In the genomic region with DNA sequence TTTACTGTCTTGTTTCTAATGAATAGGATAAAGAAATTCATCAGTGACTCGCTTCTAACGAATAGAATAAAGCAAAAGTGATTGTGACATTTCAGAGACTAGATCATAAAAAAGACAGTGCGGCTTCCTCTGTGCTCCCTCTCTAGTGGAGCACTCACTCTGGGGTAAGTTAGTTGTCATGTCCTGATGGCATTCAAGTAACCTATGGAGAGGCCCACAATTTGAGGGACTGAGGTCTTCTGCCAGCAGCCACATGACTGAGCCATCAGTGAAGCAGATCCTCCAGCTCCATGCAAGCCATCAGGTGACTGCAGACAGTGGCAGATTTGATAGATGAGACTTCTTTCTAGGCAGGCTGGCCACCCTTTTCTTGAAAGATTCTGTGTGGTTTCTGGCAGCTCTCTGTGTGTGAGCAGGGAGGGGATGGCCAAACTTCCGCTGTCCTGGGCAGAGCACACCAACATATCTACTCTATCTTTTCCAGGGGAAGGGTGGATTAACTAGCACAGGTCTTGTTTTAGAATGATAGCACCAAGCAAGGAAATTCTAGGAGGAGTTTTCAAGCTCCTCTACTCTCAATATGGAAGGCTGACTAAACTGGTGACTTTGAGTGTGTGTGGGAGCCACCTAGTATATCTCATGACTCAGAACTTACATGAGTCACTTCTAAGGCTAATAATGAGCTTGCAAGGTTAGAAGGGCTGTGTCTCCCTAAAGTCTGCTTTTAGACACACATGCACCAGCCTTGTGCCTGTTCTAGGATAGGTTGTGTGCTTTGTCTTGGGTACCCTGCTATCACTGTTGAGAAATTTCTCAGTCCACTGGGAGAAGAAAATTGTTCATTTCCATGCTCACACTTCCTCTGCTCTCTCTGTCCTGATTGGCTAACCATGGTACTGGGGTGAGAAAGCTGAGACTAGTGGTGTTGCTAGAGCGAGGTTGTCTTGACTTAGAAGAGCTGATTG, we compare ENCODE assay signal across 9 cellular contexts.
DNase-seq lines count a peak whose midpoint lies in the region; ATAC-seq, FAIRE-seq and TF ChIP-seq lines count a peak whose summit lies in the region.
"Had no signal": no experiment of that assay in that cellular context is flagged by ENCODE, and none has a peak within 500 bp of the region (broad histone marks: within the 10 kb centered on the region; RNA-seq: fewer than 3 reads in every experiment).

No MANE protein-coding gene starts in this region.

- no peaks in the 10 kb centered on the region for H3K9me3 ChIP-seq in testis

- TF ChIP-seq POLR2A in testis (IDR thresholded peaks at IDR 0.05) = no peak

- 76 to 81% methylated on average over 3 to 5 of the region's 5 CpGs for WGBS in testis, 2 donors

- H3K36me3 Mint-ChIP-seq in natural killer cell treated with Interleukin-12 subunit alpha and Interleukin-12 subunit beta and Interleukin-15 and Interleukin-18, amount 100 ng/mL, for 72 hours = peaks cover 5% of the 10 kb centered on the region
- no peaks in the 10 kb centered on the region for H3K36me3 Mint-ChIP-seq in natural killer cell
- no peaks in the 10 kb centered on the region for H3K36me3 Mint-ChIP-seq in chondrocyte (ENCODE audit: low read depth)

- H3K4me3 Mint-ChIP-seq in natural killer cell treated with Interleukin-12 subunit alpha and Interleukin-12 subunit beta and Interleukin-15 and Interleukin-18, amount 100 ng/mL, for 72 hours = no peak overlapping the region
- no peak overlapping the region for H3K4me3 Mint-ChIP-seq in natural killer cell
- no peak overlapping the region for H3K4me3 Mint-ChIP-seq in chondrocyte (ENCODE audit: unreplicated experiment)

- ATAC-seq in natural killer cell treated with Interleukin-12 subunit alpha and Interleukin-12 subunit beta and Interleukin-15 and Interleukin-18, amount 100 ng/mL, for 72 hours = peak; percentile 76 to 92
- ATAC-seq in natural killer cell = no peak
- ATAC-seq in HG02943 (IDR thresholded peaks at IDR 0.05; ENCODE audit: low read depth, unreplicated experiment) = peak; percentile 66

- no peak overlapping the region for H3K27ac ChIP-seq in testis

- no peaks in the 10 kb centered on the region for H3K27me3 ChIP-seq in testis

- H3K4me3 ChIP-seq in testis = no peak overlapping the region

- H3K36me3 ChIP-seq in testis (ENCODE audit: low read depth, missing control alignments) = no peaks in the 10 kb centered on the region

- no peaks in the 10 kb centered on the region for H3K9me3 Mint-ChIP-seq in natural killer cell treated with Interleukin-12 subunit alpha and Interleukin-12 subunit beta and Interleukin-15 and Interleukin-18, amount 100 ng/mL, for 72 hours
- no peaks in the 10 kb centered on the region for H3K9me3 Mint-ChIP-seq in natural killer cell
- peaks cover 3% of the 10 kb centered on the region for H3K9me3 Mint-ChIP-seq in chondrocyte (ENCODE audit: low read depth)

- peak; percentile 99 for FAIRE-seq in RCC 7860 (lab: Jason Lieb, UNC)

- H3K27ac Mint-ChIP-seq in natural killer cell treated with Interleukin-12 subunit alpha and Interleukin-12 subunit beta and Interleukin-15 and Interleukin-18, amount 100 ng/mL, for 72 hours = no peak overlapping the region
- H3K27ac Mint-ChIP-seq in natural killer cell = no peak overlapping the region
- no peak overlapping the region for H3K27ac Mint-ChIP-seq in chondrocyte (ENCODE audit: unreplicated experiment)

- TF ChIP-seq CTCF in natural killer cell (IDR thresholded peaks at IDR 0.05) (no peak), chondrocyte (IDR thresholded peaks at IDR 0.05) (no peak), testis (IDR thresholded peaks at IDR 0.05) (no peak)

- H3K27me3 Mint-ChIP-seq in natural killer cell treated with Interleukin-12 subunit alpha and Interleukin-12 subunit beta and Interleukin-15 and Interleukin-18, amount 100 ng/mL, for 72 hours = peaks cover 0 to 5% of the 10 kb centered on the region in 2 donors
- H3K27me3 Mint-ChIP-seq in natural killer cell (ENCODE audit: low read depth in 2 of 2) = no peaks in the 10 kb centered on the region
- no peaks in the 10 kb centered on the region for H3K27me3 Mint-ChIP-seq in chondrocyte (ENCODE audit: low read depth)

- intact Hi-C loops in natural killer cell (cut with micrococcal nuclease) (no loop called here), testis (cut with DNase I; ENCODE audit: low total_unique reads) (no loop called here)

- DNase-seq in natural killer cell treated with Interleukin-12 subunit alpha and Interleukin-12 subunit beta and Interleukin-15 and Interleukin-18, amount 100 ng/mL, for 72 hours (ENCODE audit: low spot score) = no peak
- DNase-seq in natural killer cell = no peak
- DNase-seq in RCC 7860 (ENCODE audit: low spot score) = peak; percentile 87
- DNase-seq in islet precursor cell = peak; percentile 52
- no peak for DNase-seq in chondrocyte (ENCODE audit: low spot score)
- no peak for DNase-seq in testis
- no peak for DNase-seq in SHP77 (lab: John Stamatoyannopoulos, UW)
- DNase-seq: right cardiac atrium had no signal

- peaks cover 0 to 6% of the 10 kb centered on the region in 2 donors for H3K4me1 Mint-ChIP-seq in natural killer cell treated with Interleukin-12 subunit alpha and Interleukin-12 subunit beta and Interleukin-15 and Interleukin-18, amount 100 ng/mL, for 72 hours (ENCODE audit: low read depth in 2 of 2)
- H3K4me1 Mint-ChIP-seq in natural killer cell (no peaks in the 10 kb centered on the region), chondrocyte (ENCODE audit: low read depth) (peaks cover 6% of the 10 kb centered on the region)

- no peaks in the 10 kb centered on the region for H3K4me1 ChIP-seq in testis

Comparison
In these comparisons a context has a peak if more than half of its experiments do, and no peak if none do; other contexts are left out.
1. ATAC-seq: peak in natural killer cell treated with Interleukin-12 subunit alpha and Interleukin-12 subunit beta and Interleukin-15 and Interleukin-18, amount 100 ng/mL, for 72 hours (2 of 2) and HG02943 (single experiment); none in natural killer cell (0 of 3).
2. DNase-seq: peak in RCC 7860 (single experiment) and islet precursor cell (single experiment); none in natural killer cell treated with Interleukin-12 subunit alpha and Interleukin-12 subunit beta and Interleukin-15 and Interleukin-18, amount 100 ng/mL, for 72 hours (single experiment), natural killer cell (single experiment), chondrocyte (single experiment), testis (single experiment) and SHP77 (0 of 2).